Comparison of ENCODE assay signal across 27 cellular contexts in genomic region chr6:114543696-114544095, GRCh38.
"Had no signal": no experiment of that assay in that cellular context is flagged by ENCODE, and none has a peak within 500 bp of the region (broad histone marks: within the 10 kb centered on the region; RNA-seq: fewer than 3 reads in every experiment).

No MANE protein-coding gene starts in this region.

- H3K36me3 ChIP-seq: ascending aorta, cardiac muscle cell, WERI-Rb-1 had no signal

- H3K4me2 ChIP-seq: PC-9 had no signal

- H3K4me3 ChIP-seq: ascending aorta, cardiac muscle cell, PC-9 had no signal

- H3K27ac ChIP-seq: ascending aorta, cardiac muscle cell, PC-9, RWPE1, WERI-Rb-1 had no signal

- DNase-seq: activated CD4-positive, alpha-beta T cell treated with anti-CD3 and anti-CD28 coated beads for 1 hour; activated CD4-positive, alpha-beta T cell treated with anti-CD3 and anti-CD28 coated beads for 48 hours; activated CD4-positive, alpha-beta T cell treated with anti-CD3 and anti-CD28 coated beads, Interleukin-2, amount 50 U/mL, for 48 hours; activated CD4-positive, CD25-positive, alpha-beta regulatory T cell; activated CD8-positive, alpha-beta T cell treated with anti-CD3 and anti-CD28 coated beads, Interleukin-2, amount 10 ng/mL, durations not matched to agents 7 days and 5 days; activated gamma-delta T cell; activated naive CD4-positive, alpha-beta T cell treated with Interleukin-2 at 50 U/mL for 16 hours; activated naive CD8-positive, alpha-beta T cell treated with anti-CD3 and anti-CD28 coated beads, Interleukin-2, amount 10 ng/mL, durations not matched to agents 7 days and 5 days; activated T-cell treated with anti-CD3 and anti-CD28 coated beads, Interleukin-2, amount 50 U/mL, for 24 hours; amygdala; NCI-H1105; NCI-H1417 treated with DMSO at 0.1 percent for 48 hours; NCI-H187 treated with DMSO at 0.1 percent for 48 hours; NCI-H2081 treated with DMSO at 0.1 percent for 48 hours; NCI-H226; NCI-H446 treated with DMSO at 0.1 percent for 48 hours; NCI-H524; NCI-H69; NK-92 treated with Interleukin-12 subunit alpha and Interleukin-12 subunit beta, amount 100 ng/mL, for 24 hours; PC-9; SIG-M5; T1000; WERI-Rb-1 had no signal

- H3K4me1 ChIP-seq: ascending aorta had no signal

- FAIRE-seq: RCC 7860 had no signal

- H3K27me3 ChIP-seq: ascending aorta, cardiac muscle cell had no signal
